1 cellular context compared by ENCODE assay signal in genomic region chr7:45892407-45893035, GRCh38.
TF ChIP-seq lines count a peak whose summit lies in the region.

No MANE protein-coding gene starts in this region.

TF ChIP-seq in HepG2, 621 proteins besides CTCF, POLR2A, EP300 and RAD21 (continues in another document):
- TF ChIP-seq CCDC6 (CRISPR knock-in tag; IDR thresholded peaks at IDR 0.05) (peak; percentile 83), BATF2 (CRISPR knock-in tag; IDR thresholded peaks at IDR 0.05) (peak; percentile 26; the same call in 1 of the 2 replicates), ZSCAN22 (CRISPR knock-in tag; IDR thresholded peaks at IDR 0.05) (no peak), PAXIP1 (CRISPR knock-in tag; conservative IDR thresholded peaks at IDR 0.05) (peak; percentile 12), ZFYVE20 (CRISPR knock-in tag; IDR thresholded peaks at IDR 0.05; ENCODE audit: borderline replicate concordance, low read depth) (no peak), ZNF337 (CRISPR knock-in tag; IDR thresholded peaks at IDR 0.05; ENCODE audit: borderline replicate concordance, low read depth) (no peak), ZNF441 (CRISPR knock-in tag; IDR thresholded peaks at IDR 0.05; ENCODE audit: borderline replicate concordance) (0 out of 2 replicates have a peak, but pooled peaks have one; percentile 34), ZNF83 (CRISPR knock-in tag; IDR thresholded peaks at IDR 0.05; ENCODE audit: borderline replicate concordance) (0 out of 2 replicates have a peak, but pooled peaks have one; percentile 38), ELK4 (CRISPR knock-in tag; IDR thresholded peaks at IDR 0.05; ENCODE audit: borderline replicate concordance) (no peak), RCOR2 (CRISPR knock-in tag; IDR thresholded peaks at IDR 0.05) (no peak), ARID4A (CRISPR knock-in tag; IDR thresholded peaks at IDR 0.05; ENCODE audit: borderline replicate concordance) (no peak), ZNF792 (CRISPR knock-in tag; IDR thresholded peaks at IDR 0.05) (no peak), ZNF251 (CRISPR knock-in tag; IDR thresholded peaks at IDR 0.05) (no peak), USF2 (IDR thresholded peaks at IDR 0.05; ENCODE audit: low read depth, low read length) (no peak), USF2 (CRISPR knock-in tag; IDR thresholded peaks at IDR 0.05; ENCODE audit: borderline replicate concordance) (peak; percentile 52; the same call in 1 of the 2 replicates), MTF2 (CRISPR knock-in tag; IDR thresholded peaks at IDR 0.05; ENCODE audit: borderline replicate concordance) (no peak), ISL2 (CRISPR knock-in tag; IDR thresholded peaks at IDR 0.05) (no peak), MYNN (CRISPR knock-in tag; IDR thresholded peaks at IDR 0.05; ENCODE audit: low read depth) (no peak), NFE2L2 (IDR thresholded peaks at IDR 0.05; ENCODE audit: low read length) (no peak), NONO (IDR thresholded peaks at IDR 0.05) (no peak), NONO (CRISPR knock-in tag; conservative IDR thresholded peaks at IDR 0.05) (peak; percentile 70), SP5 (CRISPR knock-in tag; IDR thresholded peaks at IDR 0.05; ENCODE audit: borderline replicate concordance, low read depth) (0 out of 2 replicates have a peak, but pooled peaks have one; percentile 65), MAX (IDR thresholded peaks at IDR 0.05) (no peak), ZHX1 (CRISPR knock-in tag; IDR thresholded peaks at IDR 0.05; ENCODE audit: low read depth) (no peak), TARDBP (CRISPR knock-in tag; IDR thresholded peaks at IDR 0.05) (0 out of 2 replicates have a peak, but pooled peaks have one; percentile 9), ZNF629 (CRISPR knock-in tag; conservative IDR thresholded peaks at IDR 0.05) (0 out of 2 replicates have a peak, but pooled peaks have one; percentile 44), BHLHE40 (IDR thresholded peaks at IDR 0.05; ENCODE audit: low read length) (no peak), ZNF781 (CRISPR knock-in tag; IDR thresholded peaks at IDR 0.05; ENCODE audit: borderline replicate concordance, not compliant biosample characterization) (no peak), ZBTB14 (CRISPR knock-in tag; IDR thresholded peaks at IDR 0.05) (no peak), HMG20B (CRISPR knock-in tag; conservative IDR thresholded peaks at IDR 0.05) (no peak), ZNF567 (CRISPR knock-in tag; IDR thresholded peaks at IDR 0.05; ENCODE audit: borderline replicate concordance) (no peak; the same call in 1 of the 2 replicates), ATM (IDR thresholded peaks at IDR 0.05; ENCODE audit: borderline replicate concordance) (no peak), AGO2 (optimal IDR thresholded peaks at IDR 0.05; ENCODE audit: low read depth, low read length) (no peak), ZNF740 (CRISPR knock-in tag; IDR thresholded peaks at IDR 0.05) (no peak), AKNA (CRISPR knock-in tag; IDR thresholded peaks at IDR 0.05; ENCODE audit: borderline replicate concordance) (peak; percentile 28; the same call in 1 of the 2 replicates), JDP2 (CRISPR knock-in tag; IDR thresholded peaks at IDR 0.05; ENCODE audit: borderline replicate concordance) (no peak; the same call in 1 of the 2 replicates), NBN (conservative IDR thresholded peaks at IDR 0.05) (no peak), TOPORS (CRISPR knock-in tag; IDR thresholded peaks at IDR 0.05) (no peak), GPN1 (CRISPR knock-in tag; IDR thresholded peaks at IDR 0.05; ENCODE audit: borderline replicate concordance) (no peak)
